8 cellular contexts compared by ENCODE assay signal in genomic region chr20:28602001-28602400, GRCh38.
DNase-seq lines count a peak whose midpoint lies in the region; ATAC-seq, FAIRE-seq and TF ChIP-seq lines count a peak whose summit lies in the region.
"Not testable (repeated sequence)": the region's sequence is repeated elsewhere in the genome, so short reads cannot be mapped to it uniquely, and the experiment has no call there.

No MANE protein-coding gene starts in this region.

- intact Hi-C loops in body of pancreas (cut with DNase I); HepG2 (cut with micrococcal nuclease; ENCODE audit: unreplicated experiment): not testable (repeated sequence)

- peak overlapping the region; percentile 61 to 74 (median 69) for H3K4me3 ChIP-seq in BLaER1 treated with 17β-estradiol and CSF1 and Interleukin-3, amounts not matched to agents 10 nM and 100 nM
- H3K4me3 ChIP-seq in Jurkat, Clone E6-1 (ENCODE audit: low read length) = peak overlapping the region; percentile 74
- H3K4me3 ChIP-seq in body of pancreas (peak overlapping the region; percentile 47 to 81), fibroblast of lung (replicated peaks in 1 of 4; ENCODE audit: control extremely low read depth in 1 of 4, insufficient read depth in 1 of 4, low read depth in 3 of 4, low read length in 4 of 4) (peak overlapping the region; percentile 32 to 80 (median 58)), HepG2 (replicated peaks in 1 of 3; ENCODE audit: insufficient read depth in 1 of 3, low read depth in 2 of 3, low read length in 3 of 3) (peak overlapping the region; percentile 69 to 88 (median 81)), parathyroid adenoma (ENCODE audit: low read depth, low read length) (peak overlapping the region; percentile 70), thymus (ENCODE audit: low read length) (peak overlapping the region; percentile 55)

- TF ChIP-seq RAD21 in HepG2 (CRISPR knock-in tag; IDR thresholded peaks at IDR 0.05) = not testable (repeated sequence)

- DNase-seq in Jurkat, Clone E6-1 (ENCODE audit: low read depth, low spot score); activated CD4-positive, alpha-beta T cell treated with anti-CD3 and anti-CD28 coated beads, Interleukin-2, amount 10 ng/mL, durations not matched to agents 7 days and 5 days; body of pancreas; fibroblast of lung (ENCODE audit: low read depth in 2 of 2); HepG2 (ENCODE audit: low spot score): not testable (repeated sequence)

- peaks cover 23% of the 10 kb centered on the region for H3K4me1 Mint-ChIP-seq in activated CD4-positive, alpha-beta T cell treated with anti-CD3 and anti-CD28 coated beads, Interleukin-2, amount 10 ng/mL, durations not matched to agents 7 days and 5 days

- H2AFZ ChIP-seq in fibroblast of lung (ENCODE audit: low read length); HepG2 (ENCODE audit: low read length): not testable (repeated sequence)
- peak overlapping the region; percentile 85 for H2AFZ ChIP-seq in parathyroid adenoma

- not testable (repeated sequence) for H3K79me2 ChIP-seq in fibroblast of lung (ENCODE audit: control insufficient read depth, insufficient read depth, low read length); HepG2 (ENCODE audit: insufficient read depth, low read length); parathyroid adenoma

- 0% methylated on average over 7 of the region's 7 CpGs for WGBS in body of pancreas, 2 donors
- WGBS in HepG2 (ENCODE audit: low lambda C conversion rate) = 2% methylated on average over 7 of the region's 7 CpGs
- WGBS in thymus = 3% methylated on average over 7 of the region's 7 CpGs

- not testable (repeated sequence) for BruUV-seq in HepG2 (replicated peaks; lab: Mats Ljungman, UMichigan)

- not testable (repeated sequence) for H3K36me3 ChIP-seq in BLaER1 treated with 17β-estradiol and CSF1 and Interleukin-3, amounts not matched to agents 10 nM and 100 nM; body of pancreas (replicated peaks in 1 of 2; ENCODE audit: insufficient read depth in 1 of 2, low read depth in 2 of 2); fibroblast of lung (ENCODE audit: control insufficient read depth, insufficient read depth, low read length); HepG2 (replicated peaks in 1 of 2; ENCODE audit: control insufficient read depth in 1 of 2, insufficient read depth in 2 of 2, low read length in 2 of 2); parathyroid adenoma (ENCODE audit: control insufficient read depth, insufficient read depth, low read length); thymus (ENCODE audit: control insufficient read depth, insufficient read depth)

- peaks cover 12% of the 10 kb centered on the region for H3K36me3 Mint-ChIP-seq in activated CD4-positive, alpha-beta T cell treated with anti-CD3 and anti-CD28 coated beads, Interleukin-2, amount 10 ng/mL, durations not matched to agents 7 days and 5 days (ENCODE audit: low read depth)

- peak overlapping the region; percentile 72 to 83 (median 79) for H3K9ac ChIP-seq in BLaER1 treated with 17β-estradiol and CSF1 and Interleukin-3, amounts not matched to agents 10 nM and 100 nM
- peak overlapping the region; percentile 58 for H3K9ac ChIP-seq in fibroblast of lung (ENCODE audit: insufficient read depth, low read length)
- peak overlapping the region; percentile 81 for H3K9ac ChIP-seq in HepG2 (ENCODE audit: insufficient read depth, low read depth, low read length)
- H3K9ac ChIP-seq in parathyroid adenoma = not testable (repeated sequence)

- not testable (repeated sequence) for H3K27me3 Mint-ChIP-seq in activated CD4-positive, alpha-beta T cell treated with anti-CD3 and anti-CD28 coated beads, Interleukin-2, amount 10 ng/mL, durations not matched to agents 7 days and 5 days

- not testable (repeated sequence) for H3K27me3 ChIP-seq in BLaER1 treated with 17β-estradiol and CSF1 and Interleukin-3, amounts not matched to agents 10 nM and 100 nM; body of pancreas; fibroblast of lung (ENCODE audit: control insufficient read depth, insufficient read depth, low read length); HepG2 (ENCODE audit: control insufficient read depth in 1 of 2, insufficient read depth in 2 of 2, low read length in 2 of 2); parathyroid adenoma (ENCODE audit: control insufficient read depth, insufficient read depth, low read length); thymus (ENCODE audit: control insufficient read depth, insufficient read depth)

- H4K20me1 ChIP-seq in BLaER1 treated with 17β-estradiol and CSF1 and Interleukin-3, amounts not matched to agents 10 nM and 100 nM; fibroblast of lung (ENCODE audit: control insufficient read depth, extremely low read depth, insufficient read depth, low read length); HepG2 (ENCODE audit: insufficient read depth, low read length): not testable (repeated sequence)

- not testable (repeated sequence) for H3K9me3 Mint-ChIP-seq in activated CD4-positive, alpha-beta T cell treated with anti-CD3 and anti-CD28 coated beads, Interleukin-2, amount 10 ng/mL, durations not matched to agents 7 days and 5 days

- TF ChIP-seq POLR2A in body of pancreas (IDR thresholded peaks at IDR 0.05); HepG2 (IDR thresholded peaks at IDR 0.05; ENCODE audit: insufficient read depth in 1 of 2, low read depth in 2 of 2, low read length in 2 of 2): not testable (repeated sequence)

- peak overlapping the region; percentile 92 for H3K27ac Mint-ChIP-seq in activated CD4-positive, alpha-beta T cell treated with anti-CD3 and anti-CD28 coated beads, Interleukin-2, amount 10 ng/mL, durations not matched to agents 7 days and 5 days

- not testable (repeated sequence) for H3K4me1 ChIP-seq in BLaER1 treated with 17β-estradiol and CSF1 and Interleukin-3, amounts not matched to agents 10 nM and 100 nM; body of pancreas; fibroblast of lung (ENCODE audit: control insufficient read depth, extremely low read depth, insufficient read depth, low read length); parathyroid adenoma; thymus (ENCODE audit: control insufficient read depth, insufficient read depth, low read length)
- H3K4me1 ChIP-seq in HepG2 (ENCODE audit: insufficient read depth, low read length) = peaks cover 11% of the 10 kb centered on the region

- FAIRE-seq in HepG2 (lab: Jason Lieb, UNC) = not testable (repeated sequence)

- not testable (repeated sequence) for TF ChIP-seq CTCF in body of pancreas (IDR thresholded peaks at IDR 0.05); fibroblast of lung (conservative IDR thresholded peaks at IDR 0.05 in 1 of 2, IDR thresholded peaks at IDR 0.05 in 1 of 2; ENCODE audit: low read depth in 1 of 2, low read length in 2 of 2); HepG2 (CRISPR knock-in tag; IDR thresholded peaks at IDR 0.05); parathyroid adenoma (IDR thresholded peaks at IDR 0.05)

- peak overlapping the region; percentile 28 to 83 (median 71); a peak in 21 of 22 replicates for H3K27ac ChIP-seq in BLaER1 treated with 17β-estradiol and CSF1 and Interleukin-3, amounts not matched to agents 10 nM and 100 nM
- peak overlapping the region in 3 of 4 donors; percentile 51 to 85 (median 69) for H3K27ac ChIP-seq in body of pancreas
- peak overlapping the region; percentile 47 for H3K27ac ChIP-seq in fibroblast of lung (ENCODE audit: insufficient read depth, low read length)
- H3K27ac ChIP-seq in HepG2 (ENCODE audit: extremely low read length, insufficient read depth, low read length) = peak overlapping the region; percentile 70
- H3K27ac ChIP-seq in parathyroid adenoma; thymus (ENCODE audit: low read depth): not testable (repeated sequence)

- H3K4me3 Mint-ChIP-seq in activated CD4-positive, alpha-beta T cell treated with anti-CD3 and anti-CD28 coated beads, Interleukin-2, amount 10 ng/mL, durations not matched to agents 7 days and 5 days = peak overlapping the region; percentile 93

- POLR2A ChIA-PET in activated CD4-positive, alpha-beta T cell treated with anti-CD3 and anti-CD28 coated beads, Interleukin-2, amount 10 ng/mL, durations not matched to agents 7 days and 5 days (lab: Charles Lee) = not testable (repeated sequence)
- POLR2A ChIA-PET in HepG2 (lab: Yijun Ruan, JAX) = interaction anchor here (0.7 to 1.8 kb wide), 4 partner anchors 8 to 1775 kb away, joined by 4 to 11 read pairs (median 7); no protein-coding TSS in a partner anchor

- peaks cover 0 to 16% (median 8%) of the 10 kb centered on the region in 11 experiments; a peak in 11 of 22 replicates for H3K9me3 ChIP-seq in BLaER1 treated with 17β-estradiol and CSF1 and Interleukin-3, amounts not matched to agents 10 nM and 100 nM (replicated peaks in 1 of 11)
- not testable (repeated sequence) for H3K9me3 ChIP-seq in body of pancreas; fibroblast of lung (ENCODE audit: control insufficient read depth, insufficient read depth, low read depth, low read length); HepG2 (ENCODE audit: low read length); parathyroid adenoma (ENCODE audit: control insufficient read depth, low read length); thymus (ENCODE audit: control insufficient read depth)

- CTCF ChIA-PET in activated CD4-positive, alpha-beta T cell treated with anti-CD3 and anti-CD28 coated beads, Interleukin-2, amount 10 ng/mL, durations not matched to agents 7 days and 5 days (lab: Charles Lee) = interaction anchor here (0.6 kb wide), 1 partner anchor 1775 kb away, joined by 3 read pairs; no protein-coding TSS in a partner anchor
- CTCF ChIA-PET in HepG2 (lab: Yijun Ruan, JAX; ENCODE audit: low intra/inter-chr PET ratio, low total read pairs) = not testable (repeated sequence)

- not testable (repeated sequence) for ATAC-seq in body of pancreas, HepG2

- H3K4me2 ChIP-seq in BLaER1 treated with 17β-estradiol and CSF1 and Interleukin-3, amounts not matched to agents 10 nM and 100 nM = peak overlapping the region in 9 of 11 experiments; percentile 33 to 53 (median 46); a peak in 18 of 22 replicates
- not testable (repeated sequence) for H3K4me2 ChIP-seq in fibroblast of lung (ENCODE audit: extremely low read depth, insufficient read depth, low read length)
- H3K4me2 ChIP-seq in HepG2 (ENCODE audit: low read depth, low read length) (peak overlapping the region; percentile 63), parathyroid adenoma (ENCODE audit: low read length) (peak overlapping the region; percentile 61)

- in situ Hi-C loops in HepG2 (cut with HindIII; ENCODE audit: extremely low pct_ligation_motif_present, low pct_unique_long_range_greater_than_20kb) = not testable (repeated sequence)

- TF ChIP-seq EP300 in HepG2 (IDR thresholded peaks at IDR 0.05; ENCODE audit: low read depth in 2 of 2, low read length in 2 of 2); HepG2 (CRISPR knock-in tag; IDR thresholded peaks at IDR 0.05; ENCODE audit: borderline replicate concordance): not testable (repeated sequence)
